In the genomic region with DNA sequence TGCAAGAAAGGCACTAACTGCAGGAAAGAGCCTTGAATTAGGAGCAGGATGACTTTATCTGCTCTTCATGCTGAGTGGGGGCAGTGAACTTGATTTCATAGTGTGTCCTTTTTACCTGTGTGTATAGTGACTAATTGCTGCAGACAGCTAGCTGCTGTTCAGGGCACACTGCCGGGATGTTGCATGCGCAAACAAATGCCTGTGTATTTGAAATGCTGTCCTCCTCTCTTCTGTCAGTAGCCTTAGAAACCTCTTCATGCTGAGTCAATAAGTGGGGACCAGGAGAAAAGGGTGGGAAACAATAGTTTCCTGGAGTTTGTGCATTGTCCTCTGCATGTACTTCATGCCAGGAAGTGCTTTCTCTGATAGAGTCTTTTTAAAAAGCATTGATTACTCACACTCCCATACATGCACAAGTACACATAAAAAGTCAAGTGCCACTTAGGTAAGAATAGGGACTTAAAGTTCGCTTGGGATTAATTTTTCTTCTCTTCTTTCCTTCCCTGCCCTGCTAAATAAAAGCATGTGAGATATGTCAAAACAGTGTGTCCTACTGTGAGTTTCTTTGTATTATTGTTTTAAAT, we compare ENCODE assay signal across 30 cellular contexts.
DNase-seq lines count a peak whose midpoint lies in the region.
"Had no signal": no experiment of that assay in that cellular context is flagged by ENCODE, and none has a peak within 500 bp of the region (broad histone marks: within the 10 kb centered on the region; RNA-seq: fewer than 3 reads in every experiment).

No MANE protein-coding gene starts in this region.

- H3K4me3 ChIP-seq in mucosa of stomach (ENCODE audit: low read length) = no peak overlapping the region
- H3K4me3 ChIP-seq: psoas muscle, stomach, thyroid gland, vagina had no signal

- H3K9me3 ChIP-seq in mucosa of stomach (ENCODE audit: control insufficient read depth, low read length) = no peaks in the 10 kb centered on the region
- H3K9me3 ChIP-seq: BE2C, thyroid gland, vagina had no signal

- no peaks in the 10 kb centered on the region for H3K27me3 ChIP-seq in mucosa of stomach (ENCODE audit: control insufficient read depth, insufficient read depth, low read length)
- H3K27me3 ChIP-seq: BE2C, stomach, thyroid gland, vagina had no signal

- no peaks in the 10 kb centered on the region for H3K36me3 ChIP-seq in mucosa of stomach (ENCODE audit: control insufficient read depth, insufficient read depth, low read length)
- H3K36me3 ChIP-seq: BE2C, stomach, thyroid gland, vagina had no signal

- DNase-seq in DMS53 (lab: John Stamatoyannopoulos, UW) = peak; percentile 94
- DNase-seq in NCI-H2081 (lab: John Stamatoyannopoulos, UW) = peak; percentile 45 to 76
- DNase-seq in astrocyte of the hippocampus (ENCODE audit: low read depth, low spot score) = peak; percentile 19
- no peak for DNase-seq in posterior vena cava (ENCODE audit: low spot score)
- DNase-seq in NCI-H82 treated with DMSO at 0.1 percent for 48 hours (lab: John Stamatoyannopoulos, UW; ENCODE audit: unreplicated experiment) = no peak
- DNase-seq in T-helper 9 cell = no peak
- DNase-seq in hippocampal formation (lab: John Stamatoyannopoulos, UW) = no peak
- DNase-seq: activated CD4-positive, alpha-beta T cell treated with anti-CD3 and anti-CD28 coated beads, Interleukin-2, amount 50 U/mL, for 48 hours; activated naive CD4-positive, alpha-beta T cell; activated T-cell treated with anti-CD3 and anti-CD28 coated beads, Interleukin-2, amount 50 U/mL, for 72 hours; BE2C; CD8-positive, alpha-beta memory T cell; endodermal cell; foreskin fibroblast; head of caudate nucleus; midbrain; naive thymus-derived CD8-positive, alpha-beta T cell; NCI-H1092; NCI-H2029 treated with DMSO at 0.1 percent for 48 hours; NCI-H510A treated with DMSO at 0.1 percent for 48 hours; NK-92 treated with Interleukin-12 subunit alpha and Interleukin-12 subunit beta, amount 100 ng/mL, for 24 hours; occipital lobe; PC-3; psoas muscle; SK-N-SH; stimulated activated CD4-positive, alpha-beta T cell treated with anti-CD3 and anti-CD28 coated beads, Interleukin-4, amount 100 ng/mL, for 1 hour; stomach; thyroid gland had no signal

- intact Hi-C loops in posterior vena cava (cut with DNase I) = no loop called here

- peak overlapping the region; percentile 3 for H3K9ac ChIP-seq in mucosa of stomach (ENCODE audit: low read length)
- H3K9ac ChIP-seq: SK-N-SH had no signal

- peaks cover 14% of the 10 kb centered on the region for H3K4me1 ChIP-seq in mucosa of stomach (ENCODE audit: control insufficient read depth, insufficient read depth, low read length)
- H3K4me1 ChIP-seq: BE2C, psoas muscle, thyroid gland, vagina had no signal

Comparison
In these comparisons a context has a peak if more than half of its experiments do, and no peak if none do; other contexts are left out.
1. DNase-seq: peak in DMS53 (single experiment), NCI-H2081 (2 of 2) and astrocyte of the hippocampus (single experiment); none in posterior vena cava (single experiment), NCI-H82 treated with DMSO at 0.1 percent for 48 hours (single experiment), T-helper 9 cell (single experiment) and hippocampal formation (0 of 2).